17 cellular contexts compared by ENCODE assay signal in genomic region chr2:186611526-186611925, GRCh38.
"Had no signal": no experiment of that assay in that cellular context is flagged by ENCODE, and none has a peak within 500 bp of the region (broad histone marks: within the 10 kb centered on the region; RNA-seq: fewer than 3 reads in every experiment).

No MANE protein-coding gene starts in this region.

- H3K27me3 ChIP-seq: adrenal gland, foreskin keratinocyte, neural progenitor cell, tibial artery had no signal

- DNase-seq: activated CD4-positive, alpha-beta T cell treated with anti-CD3 and anti-CD28 coated beads for 1 hour; activated CD4-positive, alpha-beta T cell treated with anti-CD3 and anti-CD28 coated beads, Interleukin-2, amount 50 U/mL, for 1 hour; activated CD8-positive, alpha-beta T cell treated with anti-CD3 and anti-CD28 coated beads, Interleukin-2, amount 10 ng/mL, durations not matched to agents 7 days and 5 days; activated T-cell treated with anti-CD3 and anti-CD28 coated beads, Interleukin-2, amount 50 U/mL, for 1 hour; cerebellar nuclear complex; cortex of kidney; foreskin keratinocyte; hippocampal formation; left colon; lower lobe of right lung; naive thymus-derived CD4-positive, alpha-beta T cell; retina; T-cell; tibial artery had no signal

- H3K4me1 ChIP-seq: foreskin keratinocyte had no signal

- ATAC-seq: activated CD8-positive, alpha-beta T cell treated with anti-CD3 and anti-CD28 coated beads, Interleukin-2, amount 10 ng/mL, durations not matched to agents 7 days and 5 days; activated naive CD4-positive, alpha-beta T cell treated with anti-CD3 and anti-CD28 coated beads, Interleukin-2, amount 50 U/mL, for 72 hours; foreskin keratinocyte; left colon; lower lobe of right lung; naive thymus-derived CD4-positive, alpha-beta T cell; T-cell had no signal

- H3K36me3 ChIP-seq: adrenal gland, lower lobe of right lung, neural progenitor cell, tibial artery had no signal

- H3K27ac ChIP-seq: foreskin keratinocyte, lower lobe of right lung, tibial artery had no signal

- H3K9me3 ChIP-seq: lower lobe of right lung, tibial artery had no signal

- H3K4me3 ChIP-seq: adrenal gland, lower lobe of right lung, neural progenitor cell, tibial artery had no signal
